ENCODE assay signal across 9 cellular contexts in genomic region chr10:76023007-76023406, GRCh38.
"Had no signal": no experiment of that assay in that cellular context is flagged by ENCODE, and none has a peak within 500 bp of the region (broad histone marks: within the 10 kb centered on the region; RNA-seq: fewer than 3 reads in every experiment).

No MANE protein-coding gene starts in this region.

- H3K4me2 ChIP-seq: GM23338 had no signal

- FAIRE-seq: H1, H54, K562 had no signal

- H3K27ac ChIP-seq: HL-60 had no signal

- ATAC-seq: GM23338, K562 had no signal

- DNase-seq: H9, HCEC 1CT, IMR-90, KG1 had no signal

- H2AFZ ChIP-seq: GM23338 had no signal

- H3K4me3 ChIP-seq: GM23338, K562 had no signal
